Comparison of ENCODE assay signal across 9 cellular contexts in the genomic region with DNA sequence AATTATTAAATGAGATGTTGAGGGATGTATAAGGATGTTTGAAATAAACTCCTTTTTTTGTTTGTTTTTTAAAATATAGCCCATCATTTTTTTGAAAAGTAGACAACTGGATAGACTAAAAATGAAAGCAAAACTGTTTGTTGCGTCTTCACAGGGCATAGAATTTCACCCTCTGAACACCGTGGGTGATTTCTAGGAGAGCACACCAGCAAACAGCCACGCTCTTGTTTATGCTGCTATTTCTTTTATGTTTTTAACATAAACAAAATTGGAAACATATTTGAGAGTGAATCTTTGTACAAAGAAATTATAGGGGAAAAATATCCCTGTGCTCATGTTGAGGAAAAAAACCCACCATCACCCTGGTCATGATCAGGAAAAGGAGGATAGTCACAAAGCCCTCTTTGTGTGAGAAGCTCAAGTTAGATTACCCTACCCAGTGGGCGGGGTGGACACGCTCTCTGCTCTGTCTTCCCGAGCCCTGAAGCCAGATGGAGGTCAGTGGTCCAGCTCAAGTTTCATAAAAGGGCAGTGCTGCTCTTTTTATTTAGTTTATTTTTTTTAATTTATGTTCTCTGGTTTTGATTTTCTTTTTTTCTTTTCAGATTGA.
DNase-seq lines count a peak whose midpoint lies in the region; ATAC-seq and TF ChIP-seq lines count a peak whose summit lies in the region.
"Had no signal": no experiment of that assay in that cellular context is flagged by ENCODE, and none has a peak within 500 bp of the region (broad histone marks: within the 10 kb centered on the region; RNA-seq: fewer than 3 reads in every experiment).

No MANE protein-coding gene starts in this region.

- H3K36me3 Mint-ChIP-seq in CD4-positive, alpha-beta memory T cell, result no peaks in the 10 kb centered on the region

- peak overlapping the region; percentile 28 to 64 (median 46) for H3K4me3 Mint-ChIP-seq in CD4-positive, alpha-beta memory T cell

- 12 to 17% methylated on average over 6 of the region's 6 CpGs for WGBS in transverse colon (ENCODE audit: low coverage in 1 of 2), 2 donors
- 35 to 41% methylated on average over 6 of the region's 6 CpGs for WGBS in body of pancreas, 2 donors

- TF ChIP-seq POLR2A in transverse colon (IDR thresholded peaks at IDR 0.05) (no peak), body of pancreas (IDR thresholded peaks at IDR 0.05) (no peak)

- no peak overlapping the region for H3K27ac Mint-ChIP-seq in CD4-positive, alpha-beta memory T cell

- peak; percentile 93 for ATAC-seq in GM18907 (IDR thresholded peaks at IDR 0.05; ENCODE audit: unreplicated experiment)
- peak; percentile 90 for ATAC-seq in HG02973 (IDR thresholded peaks at IDR 0.05; ENCODE audit: unreplicated experiment)
- no peak for ATAC-seq in body of pancreas

- in situ Hi-C loops in transverse colon (cut with MboI; ENCODE audit: low pct_ligation_motif_present in 1 of 4, low pct_unique_long_range_greater_than_20kb in 1 of 4, low sequenced_read_pairs in 3 of 4), result no loop called here

- no peak for DNase-seq in CD4-positive, alpha-beta memory T cell
- DNase-seq in NCI-H774 (lab: John Stamatoyannopoulos, UW), result peak; percentile 4
- peak; percentile 57 for DNase-seq in foreskin melanocyte
- DNase-seq in C1 segment of cervical spinal cord (lab: John Stamatoyannopoulos, UW), result no peak
- DNase-seq in transverse colon, result no peak
- DNase-seq in body of pancreas, result no peak

- H3K4me3 ChIP-seq in CD4-positive, alpha-beta memory T cell (ENCODE audit: low read length in 2 of 2), result no peak overlapping the region
- peak overlapping the region in 1 of 4 donors; percentile 27 for H3K4me3 ChIP-seq in transverse colon
- H3K4me3 ChIP-seq in body of pancreas, result no peak overlapping the region
- H3K4me3 ChIP-seq: lung had no signal

- intact Hi-C loops in CD4-positive, alpha-beta memory T cell (cut with micrococcal nuclease), result no loop called here
- intact Hi-C loops in transverse colon (cut with DNase I; ENCODE audit: low total_unique reads), result no loop called here
- intact Hi-C loops in body of pancreas (cut with DNase I), result no loop called here

- TF ChIP-seq EP300 in transverse colon (IDR thresholded peaks at IDR 0.05; ENCODE audit: low read depth), result no peak

- no peaks in the 10 kb centered on the region for H3K9me3 ChIP-seq in CD4-positive, alpha-beta memory T cell (ENCODE audit: control insufficient read depth in 1 of 2, low read length in 2 of 2)
- H3K9me3 ChIP-seq in transverse colon (no peaks in the 10 kb centered on the region), body of pancreas (no peaks in the 10 kb centered on the region)

- no peaks in the 10 kb centered on the region for H3K36me3 ChIP-seq in CD4-positive, alpha-beta memory T cell (ENCODE audit: insufficient read depth, low read length)
- H3K36me3 ChIP-seq in transverse colon, result no peaks in the 10 kb centered on the region
- H3K36me3 ChIP-seq in body of pancreas (replicated peaks in 1 of 2; ENCODE audit: insufficient read depth in 1 of 2, low read depth in 2 of 2), result no peaks in the 10 kb centered on the region

- peaks cover 0 to 7% (median 5%) of the 10 kb centered on the region in 4 donors for H3K4me1 Mint-ChIP-seq in CD4-positive, alpha-beta memory T cell

- POLR2A ChIA-PET in CD4-positive, alpha-beta memory T cell (lab: Charles Lee; ENCODE audit: partially characterized antibody), result no interaction called here

- H3K27me3 Mint-ChIP-seq in CD4-positive, alpha-beta memory T cell, result peaks cover 3 to 4% of the 10 kb centered on the region in 2 donors

- CTCF ChIA-PET in CD4-positive, alpha-beta memory T cell (lab: Charles Lee; ENCODE audit: partially characterized antibody), result no interaction called here

- H3K9me3 Mint-ChIP-seq in CD4-positive, alpha-beta memory T cell, result peaks cover 0 to 6% (median under 1%) of the 10 kb centered on the region in 8 donors

- H3K27ac ChIP-seq in CD4-positive, alpha-beta memory T cell (ENCODE audit: low read depth, low read length), result no peak overlapping the region
- no peak overlapping the region for H3K27ac ChIP-seq in transverse colon
- no peak overlapping the region for H3K27ac ChIP-seq in body of pancreas

- no peaks in the 10 kb centered on the region for H3K4me1 ChIP-seq in CD4-positive, alpha-beta memory T cell (ENCODE audit: insufficient read depth, low read length)
- no peaks in the 10 kb centered on the region for H3K4me1 ChIP-seq in transverse colon
- no peaks in the 10 kb centered on the region for H3K4me1 ChIP-seq in body of pancreas

- no peaks in the 10 kb centered on the region for H3K27me3 ChIP-seq in CD4-positive, alpha-beta memory T cell (ENCODE audit: insufficient read depth, low read length)
- H3K27me3 ChIP-seq in transverse colon, result no peaks in the 10 kb centered on the region
- no peaks in the 10 kb centered on the region for H3K27me3 ChIP-seq in body of pancreas

- TF ChIP-seq CTCF in transverse colon (IDR thresholded peaks at IDR 0.05) (no peak), body of pancreas (IDR thresholded peaks at IDR 0.05) (no peak)

Comparison
In these comparisons a context has a peak if more than half of its experiments do, and no peak if none do; other contexts are left out.
1. DNase-seq: peak in NCI-H774 (single experiment) and foreskin melanocyte (single experiment); none in CD4-positive, alpha-beta memory T cell (0 of 5), C1 segment of cervical spinal cord (0 of 14), transverse colon (single experiment) and body of pancreas (0 of 4).